ENCODE assay signal across 8 cellular contexts in genomic region chr5:132294728-132295504, GRCh38. TPM values are rescaled to one million over a fixed set of nuclear protein-coding genes. Genes with fewer than 3 reads are reported as not detected.
DNase-seq lines count a peak whose midpoint lies in the region; ATAC-seq, FAIRE-seq and TF ChIP-seq lines count a peak whose summit lies in the region.

No MANE protein-coding gene starts in this region.

- TF ChIP-seq POLR2A in GM12878 (IDR thresholded peaks at IDR 0.05; ENCODE audit: low read depth, low read length) = no peak

- intact Hi-C loops in GM12878 (cut with micrococcal nuclease; ENCODE audit: unreplicated experiment) = no loop called here

- TF ChIP-seq CTCF in GM12878 (IDR thresholded peaks at IDR 0.05 in 2 of 3, conservative IDR thresholded peaks at IDR 0.05 in 1 of 3; ENCODE audit: control insufficient read depth in 2 of 3, extremely low read depth in 1 of 3, insufficient read depth in 1 of 3, low read depth in 3 of 3, low read length in 3 of 3) = no peak

- ATAC-seq in GM19043 (IDR thresholded peaks at IDR 0.05; ENCODE audit: low read depth, unreplicated experiment) (peak; percentile 12), GM12878 (peak; percentile 19), GM18520 (IDR thresholded peaks at IDR 0.05; ENCODE audit: unreplicated experiment) (no peak)

- in situ Hi-C loops in GM12878 (cut with MboI) = no loop called here

- POLR2A ChIA-PET in GM12878 (lab: Charles Lee) = interaction anchor here (0.7 to 2.1 kb wide), 5 partner anchors 10 to 88 kb away, joined by 3 to 18 read pairs (median 6); no protein-coding TSS in a partner anchor

- no peak overlapping the region for H3K27ac ChIP-seq in GM12878 (ENCODE audit: control insufficient read depth, insufficient read depth)

- RAD21 ChIA-PET in GM12878 (lab: Charles Lee; ENCODE audit: unreplicated experiment) = interaction anchor here (1.1 to 4.9 kb wide), 8 partner anchors 9 to 115 kb away, joined by 4 to 38 read pairs (median 13); partner anchors contain the start of gene SLC22A5

- BruUV-seq in GM12878 (replicated peaks; lab: Mats Ljungman, UMichigan) = no TSS peak

- peak overlapping the region; percentile 70 for H3K4me3 ChIP-seq in GM12878

- H3K9me3 ChIP-seq in GM12878 (replicated peaks; ENCODE audit: control insufficient read depth, insufficient read depth, low read length) = no peaks in the 10 kb centered on the region

- H2AFZ ChIP-seq in GM12878 (ENCODE audit: control insufficient read depth, low read depth, low read length) = 0 out of 2 replicates have a peak overlapping the region, but pooled peaks have one; percentile 7

- H3K4me1 ChIP-seq in GM12878 (ENCODE audit: control insufficient read depth, insufficient read depth, low read length) = peaks cover 21% of the 10 kb centered on the region

- DNase-seq in HPDE6-E6E7 (ENCODE audit: extremely low spot score) (peak; percentile 76), T1000 (lab: John Stamatoyannopoulos, UW) (peak; percentile 80), GM12878 (ENCODE audit: low read depth, low spot score) (no peak), iPS-NIHi11 (ENCODE audit: low spot score) (peak; percentile 49), NCI-H2107 (lab: John Stamatoyannopoulos, UW) (no peak)
- DNase-seq in stimulated activated CD4-positive, alpha-beta T cell treated with anti-CD3 and anti-CD28 coated beads, Interleukin-15, amount 100 ng/mL, for 1 hour (ENCODE audit: low read depth in 1 of 2, low spot score in 1 of 2) = peak; percentile 42 to 54

- no peaks in the 10 kb centered on the region; the same call in 1 of the 2 replicates for H4K20me1 ChIP-seq in GM12878 (ENCODE audit: control insufficient read depth, insufficient read depth)

- no peak for TF ChIP-seq EP300 in GM12878 (IDR thresholded peaks at IDR 0.05; ENCODE audit: borderline replicate concordance in 1 of 2, control insufficient read depth in 1 of 2, low read depth in 2 of 2, low read length in 2 of 2)

- H3K27me3 ChIP-seq in GM12878 (replicated peaks in 1 of 2; ENCODE audit: control insufficient read depth in 2 of 2, insufficient read depth in 2 of 2, low read length in 1 of 2) = peaks cover 4 to 22% of the 10 kb centered on the region in 2 experiments; a peak in 3 of 4 replicates

- H3K79me2 ChIP-seq in GM12878 (ENCODE audit: control insufficient read depth, insufficient read depth, low read length) = no peaks in the 10 kb centered on the region

- H3K4me2 ChIP-seq in GM12878 (ENCODE audit: control insufficient read depth, insufficient read depth) = peak overlapping the region; percentile 99

- no peak for FAIRE-seq in GM12878 (lab: Jason Lieb, UNC)

- H3K9ac ChIP-seq in GM12878 (ENCODE audit: control insufficient read depth, insufficient read depth, low read length) = no peak overlapping the region

- no peak for TF ChIP-seq RAD21 in GM12878 (IDR thresholded peaks at IDR 0.05; ENCODE audit: insufficient read depth, low read depth, low read length)

- WGBS in GM12878 (ENCODE audit: insufficient coverage, insufficient replicate concordance, low lambda C conversion rate, missing lambda C conversion rate) = 3% methylated on average over 46 of the region's 50 CpGs

- no peaks in the 10 kb centered on the region for H3K36me3 ChIP-seq in GM12878 (ENCODE audit: control insufficient read depth in 2 of 2, insufficient read depth in 2 of 2, low read length in 1 of 2)

- CTCF ChIA-PET in GM12878 (lab: Yijun Ruan, JAX) = interaction anchor here (1.2 to 5.6 kb wide), 5 partner anchors 13 to 58 kb away, joined by 3 to 66 read pairs (median 8); no protein-coding TSS in a partner anchor

- SMC1A ChIA-PET in GM12878 (lab: Charles Lee; ENCODE audit: uncharacterized antibody, unreplicated experiment) = interaction anchor here (1.3 to 4.3 kb wide), 6 partner anchors 32 to 70 kb away, joined by 3 to 38 read pairs (median 4); no protein-coding TSS in a partner anchor

TF ChIP-seq in GM12878, 131 proteins besides CTCF, POLR2A, EP300 and RAD21:
- TF ChIP-seq ELK1 (IDR thresholded peaks at IDR 0.05; ENCODE audit: low read depth, low read length) = no peak
- TF ChIP-seq ZBTB33 (IDR thresholded peaks at IDR 0.05) = no peak
- peak; percentile 40; the same call in 1 of the 2 replicates for TF ChIP-seq LARP7 (IDR thresholded peaks at IDR 0.05)
- 0 out of 2 replicates have a peak, but pooled peaks have one; percentile 21 for TF ChIP-seq EZH2 (IDR thresholded peaks at IDR 0.05; ENCODE audit: borderline replicate concordance, control insufficient read depth, low read depth, low read length)
- TF ChIP-seq CHD4 (IDR thresholded peaks at IDR 0.05) = no peak
TF ChIP-seq in GM12878: peak in this region for 2.

RNA-seq across cellular contexts. Expression of gene SLC22A4, which starts 0.7 kb away (rescaled TPM):
- total RNA-seq in GM12878 (2013; cell fraction: nucleolus; rRNA removed) = 0.44 TPM in 1 of 2 replicates, not detected in the other
- total RNA-seq in GM12878 (2014; rRNA removed) (0.11 and 0.27 TPM in 2 replicates), GM12878 (2014; rRNA removed; fragmentation: Illumina TruSeq; extraction: Trizol) (0.09 TPM in 1 of 2 replicates, not detected in the other), GM12878 (2021) (0.13 and 0.21 TPM in 2 replicates)
- polyA plus RNA-seq in GM12878 (2011; ENCODE audit: low read depth) = not detected
- polyA plus RNA-seq in GM12878 (2011; rRNA removed) (0.06 and 0.10 TPM in 2 replicates), GM12878 (2014; fragmentation: Illumina TruSeq; extraction: Trizol) (0.04 and 0.17 TPM in 2 replicates), GM12878 (2014; fragmentation: Nextera tagmentation; extraction: Ambion mirVana) (under 1 TPM in 1 of 2 experiments, not detected in 1; 0.05 TPM), GM12878 (2014; rRNA removed) (0.04 and 0.61 TPM in 2 replicates), GM12878 (2016; fragmentation: Nextera tagmentation; extraction: Ambion mirVana) (under 1 TPM in 1 of 2 experiments, not detected in 1; 0.32 TPM)
- 0.04 and 0.08 TPM in 2 replicates for polyA plus RNA-seq in GM12878 (2011; cell fraction: cytosol; rRNA removed)
- 0.29 and 0.39 TPM in 2 replicates for polyA plus RNA-seq in GM12878 (2011; cell fraction: nucleus; rRNA removed)
- 0.06 TPM in 1 of 2 replicates, not detected in the other for polyA plus RNA-seq in GM12878 (2012)
- 0.29 TPM in 1 of 2 replicates, not detected in the other for polyA minus RNA-seq in GM12878 (2011; rRNA and poly(A)+ RNA removed)
- polyA minus RNA-seq in GM12878 (2011; cell fraction: cytosol; rRNA and poly(A)+ RNA removed) = 0.83 TPM in 1 of 2 replicates, not detected in the other
- 0.48 and 0.77 TPM in 2 replicates for polyA minus RNA-seq in GM12878 (2011; cell fraction: nucleus; rRNA and poly(A)+ RNA removed)

RNA-seq across cellular contexts. Expression of gene PDLIM4, which starts 37.4 kb away (rescaled TPM):
- 5.2 and 5.4 TPM in 2 replicates for total RNA-seq in GM12878 (2013; cell fraction: nucleolus; rRNA removed)
- total RNA-seq in GM12878 (2014; rRNA removed) (0.22 and 0.62 TPM in 2 replicates), GM12878 (2014; rRNA removed; fragmentation: Illumina TruSeq; extraction: Trizol) (0.18 TPM in 1 of 2 replicates, not detected in the other), GM12878 (2021) (0.24 and 0.36 TPM in 2 replicates)
- not detected for polyA plus RNA-seq in GM12878 (2011; ENCODE audit: low read depth)
- polyA plus RNA-seq in GM12878 (2011; rRNA removed) (0.69 and 1.7 TPM in 2 replicates), GM12878 (2014; fragmentation: Illumina TruSeq; extraction: Trizol) (not detected in 2 replicates), GM12878 (2014; fragmentation: Nextera tagmentation; extraction: Ambion mirVana) (not detected), GM12878 (2014; rRNA removed) (0.13 and 0.51 TPM in 2 replicates), GM12878 (2016; fragmentation: Nextera tagmentation; extraction: Ambion mirVana) (under 1 TPM; 0.39 to 0.86 TPM)
- polyA plus RNA-seq in GM12878 (2011; cell fraction: cytosol; rRNA removed) = 3.7 TPM in 2 replicates
- polyA plus RNA-seq in GM12878 (2011; cell fraction: nucleus; rRNA removed) = 9.9 and 11.1 TPM in 2 replicates
- polyA plus RNA-seq in GM12878 (2012) = 0.73 and 1.2 TPM in 2 replicates
- 0.80 and 1.6 TPM in 2 replicates for polyA minus RNA-seq in GM12878 (2011; rRNA and poly(A)+ RNA removed)
- 0.94 and 1.9 TPM in 2 replicates for polyA minus RNA-seq in GM12878 (2011; cell fraction: cytosol; rRNA and poly(A)+ RNA removed)
- polyA minus RNA-seq in GM12878 (2011; cell fraction: nucleus; rRNA and poly(A)+ RNA removed) = 2.5 and 2.8 TPM in 2 replicates

Comparison
In these comparisons a context has a peak if more than half of its experiments do, and no peak if none do; other contexts are left out.
1. DNase-seq: peak in HPDE6-E6E7 (single experiment), T1000 (single experiment), iPS-NIHi11 (single experiment) and stimulated activated CD4-positive, alpha-beta T cell treated with anti-CD3 and anti-CD28 coated beads, Interleukin-15, amount 100 ng/mL, for 1 hour (2 of 2); none in GM12878 (single experiment) and NCI-H2107 (single experiment).